Comparison of ENCODE assay signal across 37 cellular contexts in the genomic region with DNA sequence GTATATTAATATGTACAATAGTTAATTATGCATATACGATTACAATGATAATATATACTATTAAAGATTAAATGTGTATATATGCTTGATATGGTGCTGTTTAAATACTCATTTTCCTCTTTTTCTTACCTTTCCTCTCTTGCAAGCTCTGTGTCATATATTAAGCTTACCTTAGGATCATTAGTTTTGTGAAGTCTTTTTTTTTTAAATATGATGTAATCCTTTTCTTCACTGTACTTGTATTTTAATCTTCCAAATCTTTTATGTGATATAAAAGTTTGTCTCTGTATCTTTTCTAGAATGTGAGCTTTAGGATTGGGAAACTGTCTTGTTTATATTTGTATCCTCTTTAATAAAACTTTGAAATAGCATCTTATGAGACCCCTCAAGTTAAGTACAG.
"Had no signal": no experiment of that assay in that cellular context is flagged by ENCODE, and none has a peak within 500 bp of the region (broad histone marks: within the 10 kb centered on the region; RNA-seq: fewer than 3 reads in every experiment).

No MANE protein-coding gene starts in this region.

- H3K9me3 ChIP-seq: adrenal gland, esophagus muscularis mucosa, gastrocnemius medialis had no signal

- DNase-seq: activated CD4-positive, alpha-beta memory T cell treated with anti-CD3 and anti-CD28 coated beads for 36 hours; activated CD4-positive, alpha-beta T cell treated with anti-CD3 and anti-CD28 coated beads for 36 hours; activated CD4-positive, alpha-beta T cell treated with anti-CD3 and anti-CD28 coated beads, Interleukin-2, amount 10 ng/mL, durations not matched to agents 24 days and 14 days; activated CD4-positive, CD25-positive, alpha-beta regulatory T cell; activated CD4-positive, CD25-positive, alpha-beta regulatory T cell treated with anti-CD3 and anti-CD28 coated beads, Interleukin-2, amount 50 U/mL, for 72 hours; activated CD8-positive, alpha-beta memory T cell treated with anti-CD3 and anti-CD28 coated beads, Interleukin-2, amount 10 ng/mL, durations not matched to agents 7 days and 5 days; activated CD8-positive, alpha-beta memory T cell treated with anti-CD3 and anti-CD28 coated beads, Interleukin-2, amount 50 U/mL, for 4 hours; activated CD8-positive, alpha-beta T cell treated with anti-CD3 and anti-CD28 coated beads, Interleukin-2, amount 10 ng/mL, durations not matched to agents 7 days and 5 days; activated effector memory CD4-positive, alpha-beta T cell treated with anti-CD3 and anti-CD28 coated beads, Interleukin-2, amount 50 U/mL, for 16 hours; activated naive CD4-positive, alpha-beta T cell treated with anti-CD3 and anti-CD28 coated beads for 36 hours; activated naive CD8-positive, alpha-beta T cell treated with anti-CD3 and anti-CD28 coated beads for 36 hours; activated naive CD8-positive, alpha-beta T cell treated with anti-CD3 and anti-CD28 coated beads, Interleukin-2, amount 50 U/mL, for 24 hours; activated T-cell treated with anti-CD3 and anti-CD28 coated beads, Interleukin-2, amount 50 U/mL, for 4 hours; adrenal gland; central memory CD4-positive, alpha-beta T cell; cerebellar nuclear complex; dorsolateral prefrontal cortex; effector memory CD4-positive, alpha-beta T cell; endodermal cell; erythroblast; foreskin keratinocyte; gastrocnemius medialis; glutamatergic neuron; heart left ventricle; T-helper 1 cell; T-helper 17 cell; T1000 had no signal

- H3K27ac Mint-ChIP-seq: activated CD4-positive, alpha-beta memory T cell treated with anti-CD3 and anti-CD28 coated beads for 36 hours; activated CD4-positive, alpha-beta T cell treated with anti-CD3 and anti-CD28 coated beads for 36 hours; activated CD4-positive, alpha-beta T cell treated with anti-CD3 and anti-CD28 coated beads, Interleukin-2, amount 10 ng/mL, durations not matched to agents 24 days and 14 days; activated CD8-positive, alpha-beta memory T cell treated with anti-CD3 and anti-CD28 coated beads, Interleukin-2, amount 10 ng/mL, durations not matched to agents 7 days and 5 days; activated CD8-positive, alpha-beta T cell treated with anti-CD3 and anti-CD28 coated beads, Interleukin-2, amount 10 ng/mL, durations not matched to agents 7 days and 5 days; activated naive CD4-positive, alpha-beta T cell treated with anti-CD3 and anti-CD28 coated beads for 36 hours; activated naive CD4-positive, alpha-beta T cell treated with anti-CD3 and anti-CD28 coated beads, Interleukin-2, amount 50 U/mL, for 24 hours; activated naive CD8-positive, alpha-beta T cell treated with anti-CD3 and anti-CD28 coated beads for 36 hours; activated naive CD8-positive, alpha-beta T cell treated with anti-CD3 and anti-CD28 coated beads, Interleukin-2, amount 50 U/mL, for 24 hours; activated T-helper 17 cell treated with anti-CD3 and anti-CD28 coated beads, Interleukin-2, amount 50 U/mL, for 72 hours; brain; dendritic cell treated with granulocyte-macrophage colony-stimulating factor and Interleukin-4, amounts not matched to agents 40 ng/mL and 50 ng/mL, for 4 days; endodermal cell; T-helper 2 cell treated with Interferon-gamma antibody and Interleukin-4, amounts not matched to agents 5 μg/mL and 100 μg/mL, for 36 hours had no signal

- H3K4me1 ChIP-seq: adrenal gland, ascending aorta, breast epithelium, foreskin keratinocyte, gastrocnemius medialis, heart left ventricle had no signal

- ATAC-seq: activated CD4-positive, alpha-beta T cell treated with anti-CD3 and anti-CD28 coated beads for 36 hours; activated CD8-positive, alpha-beta memory T cell treated with anti-CD3 and anti-CD28 coated beads, Interleukin-2, amount 10 ng/mL, durations not matched to agents 7 days and 5 days; activated CD8-positive, alpha-beta T cell treated with anti-CD3 and anti-CD28 coated beads, Interleukin-2, amount 10 ng/mL, durations not matched to agents 7 days and 5 days; activated naive CD8-positive, alpha-beta T cell treated with anti-CD3 and anti-CD28 coated beads, Interleukin-2, amount 50 U/mL, for 24 hours; activated T-cell treated with anti-CD3 and anti-CD28 coated beads, Interleukin-2, amount 50 U/mL, for 4 hours; activated T-helper 17 cell treated with anti-CD3 and anti-CD28 coated beads, Interleukin-2, amount 50 U/mL, for 72 hours; foreskin keratinocyte; gastrocnemius medialis; heart left ventricle; T-helper 17 cell had no signal

- H3K27me3 ChIP-seq: adrenal gland, ascending aorta, breast epithelium, cardiac muscle cell, dorsolateral prefrontal cortex, esophagus muscularis mucosa, foreskin keratinocyte, gastrocnemius medialis, heart left ventricle had no signal

- H3K27ac ChIP-seq: adrenal gland, ascending aorta, breast epithelium, cardiac muscle cell, coronary artery, dorsolateral prefrontal cortex, esophagus muscularis mucosa, foreskin keratinocyte, gastrocnemius medialis, heart left ventricle had no signal

- H3K4me1 Mint-ChIP-seq: activated CD4-positive, alpha-beta T cell treated with anti-CD3 and anti-CD28 coated beads, Interleukin-2, amount 10 ng/mL, durations not matched to agents 24 days and 14 days; activated CD8-positive, alpha-beta memory T cell treated with anti-CD3 and anti-CD28 coated beads, Interleukin-2, amount 10 ng/mL, durations not matched to agents 7 days and 5 days; brain; endodermal cell had no signal

- H3K36me3 ChIP-seq: adrenal gland, ascending aorta, breast epithelium, cardiac muscle cell, esophagus muscularis mucosa, gastrocnemius medialis, heart left ventricle had no signal

- H3K27me3 Mint-ChIP-seq: activated CD4-positive, alpha-beta memory T cell treated with anti-CD3 and anti-CD28 coated beads for 36 hours; activated CD4-positive, alpha-beta T cell treated with anti-CD3 and anti-CD28 coated beads for 36 hours; activated CD4-positive, alpha-beta T cell treated with anti-CD3 and anti-CD28 coated beads, Interleukin-2, amount 10 ng/mL, durations not matched to agents 24 days and 14 days; activated CD8-positive, alpha-beta memory T cell treated with anti-CD3 and anti-CD28 coated beads, Interleukin-2, amount 10 ng/mL, durations not matched to agents 7 days and 5 days; activated naive CD4-positive, alpha-beta T cell treated with anti-CD3 and anti-CD28 coated beads, Interleukin-2, amount 50 U/mL, for 24 hours; activated naive CD8-positive, alpha-beta T cell treated with anti-CD3 and anti-CD28 coated beads for 36 hours; activated naive CD8-positive, alpha-beta T cell treated with anti-CD3 and anti-CD28 coated beads, Interleukin-2, amount 50 U/mL, for 24 hours; activated T-helper 17 cell treated with anti-CD3 and anti-CD28 coated beads, Interleukin-2, amount 50 U/mL, for 72 hours; dendritic cell treated with granulocyte-macrophage colony-stimulating factor and Interleukin-4, amounts not matched to agents 40 ng/mL and 50 ng/mL, for 4 days; T-helper 17 cell had no signal

- H3K4me3 Mint-ChIP-seq: activated CD4-positive, alpha-beta memory T cell treated with anti-CD3 and anti-CD28 coated beads for 36 hours; activated CD4-positive, alpha-beta T cell treated with anti-CD3 and anti-CD28 coated beads for 36 hours; activated CD4-positive, alpha-beta T cell treated with anti-CD3 and anti-CD28 coated beads, Interleukin-2, amount 10 ng/mL, durations not matched to agents 24 days and 14 days; activated CD8-positive, alpha-beta memory T cell treated with anti-CD3 and anti-CD28 coated beads, Interleukin-2, amount 10 ng/mL, durations not matched to agents 7 days and 5 days; activated CD8-positive, alpha-beta T cell treated with anti-CD3 and anti-CD28 coated beads, Interleukin-2, amount 10 ng/mL, durations not matched to agents 7 days and 5 days; activated naive CD4-positive, alpha-beta T cell treated with anti-CD3 and anti-CD28 coated beads for 36 hours; activated naive CD8-positive, alpha-beta T cell treated with anti-CD3 and anti-CD28 coated beads for 36 hours; activated naive CD8-positive, alpha-beta T cell treated with anti-CD3 and anti-CD28 coated beads, Interleukin-2, amount 50 U/mL, for 24 hours; activated T-cell treated with anti-CD3 and anti-CD28 coated beads, Interleukin-2, amount 50 U/mL, for 4 hours; activated T-helper 17 cell treated with anti-CD3 and anti-CD28 coated beads, Interleukin-2, amount 50 U/mL, for 72 hours; brain; dendritic cell treated with granulocyte-macrophage colony-stimulating factor and Interleukin-4, amounts not matched to agents 40 ng/mL and 50 ng/mL, for 4 days; endodermal cell; T-helper 17 cell; T-helper 2 cell treated with Interferon-gamma antibody and Interleukin-4, amounts not matched to agents 5 μg/mL and 100 μg/mL, for 36 hours had no signal

- H3K4me3 ChIP-seq: adrenal gland, ascending aorta, breast epithelium, cardiac muscle cell, coronary artery, dorsolateral prefrontal cortex, esophagus muscularis mucosa, gastrocnemius medialis, heart left ventricle had no signal
